Comparison of ENCODE assay signal across 2 cellular contexts in genomic region chr17:48929812-48930165, GRCh38.
A peak's percentile ranks its signal among the peaks of the same experiment; 100 is the strongest.
TF ChIP-seq lines count a peak whose summit lies in the region.

No MANE protein-coding gene starts in this region.

TF ChIP-seq in HCT116, 20 proteins besides CTCF, POLR2A, EP300 and RAD21:
- TF ChIP-seq REST (IDR thresholded peaks at IDR 0.05; ENCODE audit: low read depth): no peak
- no peak for TF ChIP-seq SRF (IDR thresholded peaks at IDR 0.05; ENCODE audit: low read depth)
- TF ChIP-seq ZFX (IDR thresholded peaks at IDR 0.05): no peak
- 0 out of 2 replicates have a peak, but pooled peaks have one; percentile 1 for TF ChIP-seq POLR2AphosphoS5 (IDR thresholded peaks at IDR 0.05; ENCODE audit: low read depth, low read length)

TF ChIP-seq in GM12878, 131 proteins besides CTCF, POLR2A, EP300 and RAD21:
- TF ChIP-seq ZNF207 (IDR thresholded peaks at IDR 0.05; ENCODE audit: borderline replicate concordance): no peak
- TF ChIP-seq SMAD5 (IDR thresholded peaks at IDR 0.05; ENCODE audit: low read depth): 0 out of 2 replicates have a peak, but pooled peaks have one; percentile 32
TF ChIP-seq in GM12878: peak in this region for 1.
